ENCODE assay signal across 8 cellular contexts in the genomic region with DNA sequence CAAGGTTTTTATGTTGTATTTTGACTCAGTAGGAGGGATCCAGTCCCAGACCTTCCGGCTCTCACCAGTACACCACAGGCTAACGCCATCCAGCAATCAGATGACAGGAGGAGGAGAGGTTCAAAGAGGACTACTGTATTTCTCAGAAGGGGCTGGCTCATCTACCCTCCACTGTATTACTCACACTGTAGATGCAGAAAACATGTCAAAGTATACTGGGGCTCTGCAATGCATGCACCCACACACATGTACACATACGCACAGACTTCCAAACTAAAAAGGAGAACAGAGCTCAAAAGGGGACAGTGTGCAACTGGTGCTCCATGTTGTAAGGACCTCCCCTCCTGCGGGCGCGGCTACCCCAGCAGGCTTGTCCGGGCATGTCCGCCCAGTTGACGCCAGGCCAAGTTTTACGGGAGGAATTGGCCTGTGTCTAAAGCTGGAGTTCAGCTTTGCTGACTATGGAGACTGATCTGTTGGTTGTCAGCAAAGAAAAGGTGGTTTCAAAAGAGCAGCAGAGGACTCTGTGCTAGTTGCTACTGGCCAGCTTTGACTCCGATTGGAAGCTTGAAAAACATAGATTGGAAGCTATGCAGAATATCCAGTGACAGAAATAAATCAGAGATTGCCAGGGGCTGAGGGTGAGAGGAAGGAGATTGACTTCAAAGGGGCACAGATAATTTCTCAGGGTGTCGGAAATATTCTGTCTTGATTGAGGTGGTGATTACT.
DNase-seq lines count a peak whose midpoint lies in the region; ATAC-seq and TF ChIP-seq lines count a peak whose summit lies in the region.

No MANE protein-coding gene starts in this region.

- H3K27me3 ChIP-seq in WERI-Rb-1 (ENCODE audit: insufficient read depth, low read depth, severe bottlenecking): no peaks in the 10 kb centered on the region
- H3K27me3 ChIP-seq in foreskin keratinocyte: no peaks in the 10 kb centered on the region

- H3K27ac ChIP-seq in WERI-Rb-1: peak overlapping the region; percentile 77
- peak overlapping the region; percentile 37 for H3K27ac ChIP-seq in foreskin keratinocyte

- H3K9me3 ChIP-seq in WERI-Rb-1 (ENCODE audit: severe bottlenecking): no peaks in the 10 kb centered on the region

- ATAC-seq in foreskin keratinocyte (peak; percentile 83), HG02973 (IDR thresholded peaks at IDR 0.05; ENCODE audit: unreplicated experiment) (no peak), GM18858 (IDR thresholded peaks at IDR 0.05; ENCODE audit: unreplicated experiment) (no peak)

- no peak for TF ChIP-seq CTCF in WERI-Rb-1 (IDR thresholded peaks at IDR 0.05; ENCODE audit: low read depth, low read length)
- no peak for TF ChIP-seq CTCF in foreskin keratinocyte (conservative IDR thresholded peaks at IDR 0.05)

- peaks cover 13% of the 10 kb centered on the region for H3K4me1 ChIP-seq in foreskin keratinocyte

- peak; percentile 44 for DNase-seq in DMS153 treated with DMSO at 0.1 percent for 48 hours (lab: John Stamatoyannopoulos, UW; ENCODE audit: unreplicated experiment)
- DNase-seq in NCI-H146 treated with DMSO at 0.1 percent for 48 hours (lab: John Stamatoyannopoulos, UW; ENCODE audit: unreplicated experiment): peak; percentile 69
- peak; percentile 82 for DNase-seq in WERI-Rb-1
- DNase-seq in foreskin keratinocyte: peak; percentile 69 to 81
- DNase-seq in occipital lobe (lab: John Stamatoyannopoulos, UW): peak; percentile 52
- no peak for DNase-seq in GM19240 (ENCODE audit: insufficient read length, low spot score)

- H3K4me3 ChIP-seq in WERI-Rb-1 (ENCODE audit: low read depth, low read length): no peak overlapping the region

- no peaks in the 10 kb centered on the region for H3K36me3 ChIP-seq in WERI-Rb-1
